ENCODE assay signal across 22 cellular contexts in genomic region chr12:74031045-74031444, GRCh38.
"Had no signal": no experiment of that assay in that cellular context is flagged by ENCODE, and none has a peak within 500 bp of the region (broad histone marks: within the 10 kb centered on the region; RNA-seq: fewer than 3 reads in every experiment).

No MANE protein-coding gene starts in this region.

- DNase-seq: hypothalamus; islet precursor cell; left ventricle myocardium inferior; mesendoderm; naive B cell; natural killer cell; nephron progenitor cell; ovary; right lobe of liver; stimulated activated CD4-positive, alpha-beta T cell treated with anti-CD3 and anti-CD28 coated beads, Interleukin-1b, Interleukin-23, amount 100 ng/mL, for 48 hours; stimulated activated CD4-positive, alpha-beta T cell treated with anti-CD3 and anti-CD28 coated beads, Interleukin-2, amount 100 ng/mL, for 48 hours; stimulated activated CD4-positive, alpha-beta T cell treated with anti-CD3 and anti-CD28 coated beads, Interleukin-4, amount 100 ng/mL, for 4 hours; stimulated activated CD8-positive, alpha-beta memory T cell treated with anti-CD3 and anti-CD28 coated beads, Interleukin-4, amount 100 ng/mL, for 48 hours; stimulated activated naive CD4-positive, alpha-beta T cell treated with Interleukin-2 at 50 U/mL for 16 hours; stimulated activated naive CD8-positive, alpha-beta T cell treated with anti-CD3 and anti-CD28 coated beads, Interleukin-15, amount 100 ng/mL, for 72 hours; substantia nigra; uterus had no signal

- H3K36me3 ChIP-seq: left ventricle myocardium inferior, ovary, right atrium auricular region, right lobe of liver, tibial nerve, uterus had no signal

- H3K9me3 ChIP-seq: left ventricle myocardium inferior, ovary, right lobe of liver, tibial nerve, uterus had no signal

- H3K4me1 ChIP-seq: left ventricle myocardium inferior, right atrium auricular region, right lobe of liver, tibial nerve, uterus had no signal

- H3K4me2 ChIP-seq: smooth muscle cell had no signal

- H3K27ac ChIP-seq: left ventricle myocardium inferior, ovary, right atrium auricular region, right lobe of liver, tibial nerve, uterus had no signal

- ATAC-seq: natural killer cell; right lobe of liver; stimulated activated memory B cell treated with anti-CD40 and anti-IgM and Interleukin-4, amounts not matched to agents 10 μg/mL and 1 μg/mL and 100 μg/mL, for 72 hours; stimulated activated naive CD8-positive, alpha-beta T cell treated with anti-CD3 and anti-CD28 coated beads, Interleukin-15, amount 100 ng/mL, for 72 hours had no signal

- H3K27me3 ChIP-seq: ovary, right atrium auricular region, right lobe of liver, tibial nerve, uterus had no signal

- H3K4me3 ChIP-seq: left ventricle myocardium inferior, lung, ovary, right atrium auricular region, right lobe of liver, smooth muscle cell, tibial nerve, uterus had no signal
